8 cellular contexts compared by ENCODE assay signal in the genomic region with DNA sequence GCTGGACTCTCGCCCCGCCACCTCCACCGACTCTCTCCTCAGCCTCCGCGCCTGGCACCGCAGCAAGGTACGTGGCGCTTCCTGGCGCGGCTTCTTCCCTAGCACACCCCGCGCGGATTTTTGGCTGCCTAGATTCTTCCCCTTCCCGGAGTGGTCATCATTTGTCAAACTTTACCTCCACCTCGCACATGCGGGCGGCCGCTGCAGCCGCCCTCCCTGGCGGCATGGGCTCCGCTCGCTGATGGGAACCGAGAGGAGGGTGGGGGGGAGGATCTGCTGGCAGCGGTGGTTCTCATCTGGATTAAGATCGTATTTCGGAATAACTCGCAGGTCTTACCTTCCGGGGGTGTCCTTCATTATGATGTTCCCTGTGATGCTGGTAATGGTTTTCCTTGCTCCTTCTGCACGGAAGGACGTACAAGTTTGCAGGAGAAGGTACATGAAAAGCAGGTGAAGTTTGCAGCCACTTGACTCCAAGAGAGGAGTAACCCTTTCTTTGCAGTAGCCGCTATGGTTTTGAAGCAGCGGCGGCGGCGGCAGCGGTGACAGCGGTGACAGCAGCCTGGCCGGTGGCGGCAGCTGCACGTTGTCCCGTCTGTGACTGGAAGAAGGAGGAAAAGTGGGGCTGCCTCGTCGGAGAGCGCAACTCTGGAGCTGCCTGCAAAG.
DNase-seq lines count a peak whose midpoint lies in the region; ATAC-seq and FAIRE-seq lines count a peak whose summit lies in the region.

No MANE protein-coding gene starts in this region.

- no peaks in the 10 kb centered on the region for H3K36me3 ChIP-seq in small intestine (ENCODE audit: control insufficient read depth in 2 of 2, insufficient read depth in 2 of 2, low read length in 2 of 2)

- peaks cover 0 to 6% of the 10 kb centered on the region in 2 donors for H3K4me1 ChIP-seq in small intestine (ENCODE audit: control insufficient read depth in 2 of 2, insufficient read depth in 1 of 2, low read depth in 1 of 2, low read length in 1 of 2)

- no peak overlapping the region for H3K27ac Mint-ChIP-seq in activated T-cell treated with anti-CD3 and anti-CD28 coated beads, Interleukin-2, amount 50 U/mL, for 72 hours

- no peak for FAIRE-seq in small intestine (lab: Jason Lieb, UNC)

- H3K9me3 ChIP-seq in iPS-18c (ENCODE audit: control insufficient read depth, insufficient read depth, low read length): no peaks in the 10 kb centered on the region
- H3K9me3 ChIP-seq in small intestine (ENCODE audit: control insufficient read depth, low read depth): no peaks in the 10 kb centered on the region

- H3K27me3 ChIP-seq in small intestine (ENCODE audit: control insufficient read depth in 2 of 2, insufficient read depth in 2 of 2, low read length in 2 of 2): peaks cover 7 to 12% of the 10 kb centered on the region in 2 donors

- H3K9me3 Mint-ChIP-seq in activated T-cell treated with anti-CD3 and anti-CD28 coated beads, Interleukin-2, amount 50 U/mL, for 72 hours: no peaks in the 10 kb centered on the region

- no peaks in the 10 kb centered on the region for H3K36me3 Mint-ChIP-seq in activated T-cell treated with anti-CD3 and anti-CD28 coated beads, Interleukin-2, amount 50 U/mL, for 72 hours (ENCODE audit: insufficient read depth in 2 of 2)

- H3K27ac ChIP-seq in small intestine (ENCODE audit: low read depth in 1 of 2, low read length in 1 of 2): no peak overlapping the region

- peaks cover 8% of the 10 kb centered on the region for H3K4me1 Mint-ChIP-seq in activated T-cell treated with anti-CD3 and anti-CD28 coated beads, Interleukin-2, amount 50 U/mL, for 72 hours (ENCODE audit: low read depth)

- peak overlapping the region; percentile 73 for H3K4me3 ChIP-seq in iPS-18c (ENCODE audit: insufficient read depth, low read depth, low read length)
- peak overlapping the region in 1 of 2 donors; percentile 54 for H3K4me3 ChIP-seq in small intestine (ENCODE audit: low read depth in 1 of 2, low read length in 2 of 2)

- peak overlapping the region; percentile 75 to 76 for H3K4me3 Mint-ChIP-seq in activated T-cell treated with anti-CD3 and anti-CD28 coated beads, Interleukin-2, amount 50 U/mL, for 72 hours

- DNase-seq in SKM-1 treated with dmso at 0.1 percent for 144 hours (lab: John Stamatoyannopoulos, UW; ENCODE audit: unreplicated experiment) (peak; percentile 19), SKM-1 (lab: John Stamatoyannopoulos, UW; ENCODE audit: unreplicated experiment) (no peak), small intestine (peak; percentile 10)
- no peak for DNase-seq in activated T-cell treated with anti-CD3 and anti-CD28 coated beads, Interleukin-2, amount 50 U/mL, for 72 hours
- DNase-seq in stimulated activated naive CD4-positive, alpha-beta T cell (lab: John Stamatoyannopoulos, UW): no peak
- no peak for DNase-seq in stimulated activated CD4-positive, alpha-beta T cell treated with anti-CD3 and anti-CD28 coated beads, Interleukin-2, amount 100 ng/mL, for 48 hours

- 1% methylated on average over 43 to 44 of the region's 44 CpGs for WGBS in small intestine, 3 donors

- peaks cover 47% of the 10 kb centered on the region for H3K27me3 Mint-ChIP-seq in activated T-cell treated with anti-CD3 and anti-CD28 coated beads, Interleukin-2, amount 50 U/mL, for 72 hours (ENCODE audit: low read depth)

- ATAC-seq in HG03159 (IDR thresholded peaks at IDR 0.05; ENCODE audit: unreplicated experiment): peak; percentile 14
- no peak for ATAC-seq in activated T-cell treated with anti-CD3 and anti-CD28 coated beads, Interleukin-2, amount 50 U/mL, for 72 hours (replicated peaks in 1 of 2)

Comparison
In these comparisons a context has a peak if more than half of its experiments do, and no peak if none do; other contexts are left out.
1. DNase-seq: peak in SKM-1 treated with dmso at 0.1 percent for 144 hours (single experiment) and small intestine (single experiment); none in SKM-1 (single experiment), activated T-cell treated with anti-CD3 and anti-CD28 coated beads, Interleukin-2, amount 50 U/mL, for 72 hours (0 of 2), stimulated activated naive CD4-positive, alpha-beta T cell (0 of 6) and stimulated activated CD4-positive, alpha-beta T cell treated with anti-CD3 and anti-CD28 coated beads, Interleukin-2, amount 100 ng/mL, for 48 hours (0 of 2).